1 cellular context compared by ENCODE assay signal in genomic region chr17:7018331-7018964, GRCh38.
TF ChIP-seq lines count a peak whose summit lies in the region.

No MANE protein-coding gene starts in this region.

TF ChIP-seq in K562, 482 proteins besides CTCF, POLR2A, EP300 and RAD21 (continued from another document):
- no peak for TF ChIP-seq CHD7 (IDR thresholded peaks at IDR 0.05; ENCODE audit: low read depth, low read length)
- no peak for TF ChIP-seq ZNF280A (IDR thresholded peaks at IDR 0.05; ENCODE audit: low read depth, partially characterized antibody)
- peak; percentile 35; the same call in 1 of the 2 replicates for TF ChIP-seq POLR2G (IDR thresholded peaks at IDR 0.05; ENCODE audit: low read depth, low read length)
- TF ChIP-seq HDAC3 (IDR thresholded peaks at IDR 0.05; ENCODE audit: borderline replicate concordance, partially characterized antibody), result no peak
- TF ChIP-seq RBFOX2 (IDR thresholded peaks at IDR 0.05; ENCODE audit: low read depth, low read length), result peak; percentile 45; the same call in 1 of the 2 replicates
- TF ChIP-seq IRF1 (CRISPR knock-in tag; IDR thresholded peaks at IDR 0.05; ENCODE audit: borderline replicate concordance), result no peak
- no peak for TF ChIP-seq RNF219 (CRISPR knock-in tag; IDR thresholded peaks at IDR 0.05)
- no peak for TF ChIP-seq MCM2 (IDR thresholded peaks at IDR 0.05; ENCODE audit: low read depth)
- TF ChIP-seq DMBX1 (CRISPR knock-in tag; IDR thresholded peaks at IDR 0.05; ENCODE audit: borderline replicate concordance), result peak; percentile 65; the same call in 1 of the 2 replicates
- TF ChIP-seq ETV6 (IDR thresholded peaks at IDR 0.05; ENCODE audit: borderline replicate concordance in 1 of 2, low read depth in 2 of 2, low read length in 1 of 2), result no peak
- no peak for TF ChIP-seq ETV6 (CRISPR knock-in tag; IDR thresholded peaks at IDR 0.05; ENCODE audit: borderline replicate concordance)
- no peak for TF ChIP-seq CHD1 (IDR thresholded peaks at IDR 0.05; ENCODE audit: low read length)
